ENCODE assay signal across 10 cellular contexts in the genomic region with DNA sequence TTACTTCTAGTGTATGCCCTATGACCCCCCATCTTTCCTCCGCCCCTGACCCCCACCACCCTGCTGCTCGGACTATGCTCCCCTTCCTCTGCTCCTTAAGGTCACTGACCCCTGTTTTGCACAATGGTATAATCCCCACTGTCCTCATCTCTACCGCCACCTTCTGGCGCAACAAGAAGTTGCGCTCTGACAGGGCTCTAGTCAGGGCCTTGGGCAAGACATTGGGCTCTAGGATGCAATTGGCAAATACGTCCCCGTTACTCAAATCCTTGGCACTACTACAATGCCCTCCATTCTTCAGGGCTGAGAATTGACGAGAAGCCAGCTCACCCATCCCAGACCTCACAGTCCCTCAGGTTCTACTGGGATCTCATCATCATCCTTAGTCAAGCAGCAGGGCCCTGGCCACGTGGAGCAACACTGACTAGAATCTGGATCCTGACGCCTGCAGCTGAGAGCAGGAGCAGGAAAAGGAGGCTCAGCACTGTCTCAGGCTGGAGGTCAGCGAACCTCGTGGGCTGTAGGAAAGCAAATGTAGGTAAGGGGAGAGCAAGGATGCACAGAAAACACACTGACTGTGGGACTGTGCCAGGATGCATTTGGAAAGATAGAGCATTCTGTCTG. TPM values are rescaled to one million over a fixed set of nuclear protein-coding genes. Genes with fewer than 3 reads are reported as not detected.
DNase-seq lines count a peak whose midpoint lies in the region; ATAC-seq and TF ChIP-seq lines count a peak whose summit lies in the region.
"Had no signal": no experiment of that assay in that cellular context is flagged by ENCODE, and none has a peak within 500 bp of the region (broad histone marks: within the 10 kb centered on the region; RNA-seq: fewer than 3 reads in every experiment).

No MANE protein-coding gene starts in this region.

- no peaks in the 10 kb centered on the region for H4K20me1 ChIP-seq in IMR-90 (ENCODE audit: insufficient read depth, low read length)
- H4K20me1 ChIP-seq: BLaER1 treated with 17β-estradiol and CSF1 and Interleukin-3, amounts not matched to agents 10 nM and 100 nM had no signal

- WGBS in IMR-90 (ENCODE audit: extremely low coverage in 2 of 2, insufficient read length in 1 of 2), 2 experiments = 42% methylated on average over 7 of the region's 12 CpGs; no CpG with 5 or more reads in 1 of the 2 experiments

- H3K4me1 Mint-ChIP-seq in activated T-cell treated with anti-CD3 and anti-CD28 coated beads, Interleukin-2, amount 50 U/mL, for 24 hours (ENCODE audit: low read depth) = peaks cover 2% of the 10 kb centered on the region

- H3K4me3 ChIP-seq in IMR-90 (ENCODE audit: insufficient read depth, low read depth, low read length) = no peak overlapping the region
- H3K4me3 ChIP-seq: BLaER1 treated with 17β-estradiol and CSF1 and Interleukin-3, amounts not matched to agents 10 nM and 100 nM had no signal

- no peak overlapping the region for H2BK5ac ChIP-seq in IMR-90 (ENCODE audit: low read depth, low read length, poor library complexity, severe bottlenecking)

- no peaks in the 10 kb centered on the region for H3K36me3 Mint-ChIP-seq in activated T-cell treated with anti-CD3 and anti-CD28 coated beads, Interleukin-2, amount 50 U/mL, for 24 hours (ENCODE audit: low read depth)

- H3K36me3 ChIP-seq in IMR-90 (ENCODE audit: control insufficient read depth, insufficient read depth, low read length) = no peaks in the 10 kb centered on the region
- H3K36me3 ChIP-seq: BLaER1 treated with 17β-estradiol and CSF1 and Interleukin-3, amounts not matched to agents 10 nM and 100 nM had no signal

- no peaks in the 10 kb centered on the region for H3K9me1 ChIP-seq in IMR-90 (ENCODE audit: insufficient read depth, low read length)

- BruUV-seq in IMR-90 (replicated peaks; lab: Mats Ljungman, UMichigan) = no TSS peak

- no peak overlapping the region for H2AK5ac ChIP-seq in IMR-90 (ENCODE audit: low read depth, low read length)

- no peaks in the 10 kb centered on the region for H3K27me3 Mint-ChIP-seq in activated T-cell treated with anti-CD3 and anti-CD28 coated beads, Interleukin-2, amount 50 U/mL, for 24 hours

- H3K4ac ChIP-seq in IMR-90 (ENCODE audit: low read depth, low read length) = no peak overlapping the region

- H3K79me1 ChIP-seq in IMR-90 (ENCODE audit: low read depth in 1 of 2, low read length in 2 of 2) = no peaks in the 10 kb centered on the region

- no peaks in the 10 kb centered on the region; the same call in 1 of the 2 replicates for H3K27me3 ChIP-seq in IMR-90 (ENCODE audit: control insufficient read depth, insufficient read depth, low read length)
- H3K27me3 ChIP-seq: BLaER1 treated with 17β-estradiol and CSF1 and Interleukin-3, amounts not matched to agents 10 nM and 100 nM had no signal

- ATAC-seq in GM21619 (IDR thresholded peaks at IDR 0.05; ENCODE audit: unreplicated experiment) (peak; percentile 92), IMR-90 (ENCODE audit: low read depth) (no peak)

- no peak overlapping the region for H2BK120ac ChIP-seq in IMR-90 (ENCODE audit: low read depth, low read length)

- no peak overlapping the region for H4K5ac ChIP-seq in IMR-90 (ENCODE audit: low read depth, low read length)

- H4K8ac ChIP-seq in IMR-90 (ENCODE audit: low read depth in 2 of 2, low read length in 2 of 2) = no peak overlapping the region

- peaks cover 5% of the 10 kb centered on the region for H3K9me3 Mint-ChIP-seq in activated T-cell treated with anti-CD3 and anti-CD28 coated beads, Interleukin-2, amount 50 U/mL, for 24 hours

- TF ChIP-seq CTCF in IMR-90 (conservative IDR thresholded peaks at IDR 0.05; ENCODE audit: low read depth, low read length) = peak; percentile 19; the same call in 1 of the 2 replicates

- dilution Hi-C loops in IMR-90 (cut with HindIII; ENCODE audit: low sequenced_read_pairs, unreplicated experiment) = no loop called here

- H3K23ac ChIP-seq in IMR-90 (ENCODE audit: low read depth, low read length) = no peak overlapping the region

- no peak overlapping the region for H3K27ac ChIP-seq in IMR-90 (ENCODE audit: insufficient read depth, low read length)
- H3K27ac ChIP-seq: BLaER1 treated with 17β-estradiol and CSF1 and Interleukin-3, amounts not matched to agents 10 nM and 100 nM had no signal

- no peak overlapping the region for H3K9ac ChIP-seq in IMR-90 (ENCODE audit: low read depth, low read length)
- H3K9ac ChIP-seq: BLaER1 treated with 17β-estradiol and CSF1 and Interleukin-3, amounts not matched to agents 10 nM and 100 nM had no signal

- intact Hi-C loops in IMR-90 (cut with micrococcal nuclease) = no loop called here

- no peak overlapping the region for H3K18ac ChIP-seq in IMR-90 (ENCODE audit: low read depth, low read length)

- H2AFZ ChIP-seq in IMR-90 (replicated peaks; ENCODE audit: low read length, poor library complexity) = no peak overlapping the region

- no peaks in the 10 kb centered on the region for H3K9me3 ChIP-seq in IMR-90 (ENCODE audit: control insufficient read depth, insufficient read depth, low read length)

- TF ChIP-seq RAD21 in IMR-90 (IDR thresholded peaks at IDR 0.05; ENCODE audit: low read length) = no peak

- no peak for TF ChIP-seq POLR2A in IMR-90 (IDR thresholded peaks at IDR 0.05; ENCODE audit: low read depth, low read length)

- H3K56ac ChIP-seq in IMR-90 (ENCODE audit: extremely low read depth, insufficient read depth, low read length) = no peak overlapping the region

- in situ Hi-C loops in IMR-90 (cut with MboI; ENCODE audit: low sequenced_read_pairs) = no loop called here

- H3K14ac ChIP-seq in IMR-90 (replicated peaks; ENCODE audit: low read depth, low read length) = no peak overlapping the region

- POLR2A ChIA-PET in IMR-90 (lab: Charles Lee; ENCODE audit: unreplicated experiment) = no interaction called here

- H3K4me2 ChIP-seq in IMR-90 (ENCODE audit: low read depth, low read length) = no peak overlapping the region
- H3K4me2 ChIP-seq: BLaER1 treated with 17β-estradiol and CSF1 and Interleukin-3, amounts not matched to agents 10 nM and 100 nM had no signal

- H3K27ac Mint-ChIP-seq in activated T-cell treated with anti-CD3 and anti-CD28 coated beads, Interleukin-2, amount 50 U/mL, for 24 hours = no peak overlapping the region

- H3K4me3 Mint-ChIP-seq in activated T-cell treated with anti-CD3 and anti-CD28 coated beads, Interleukin-2, amount 50 U/mL, for 24 hours = no peak overlapping the region

- H3K4me1 ChIP-seq in IMR-90 (ENCODE audit: control insufficient read depth, insufficient read depth, low read length) = no peaks in the 10 kb centered on the region
- H3K4me1 ChIP-seq: BLaER1 treated with 17β-estradiol and CSF1 and Interleukin-3, amounts not matched to agents 10 nM and 100 nM had no signal

- no peak overlapping the region for H2AK9ac ChIP-seq in IMR-90 (replicated peaks; ENCODE audit: low read depth, low read length, poor library complexity)

- CTCF ChIA-PET in IMR-90 (lab: Yijun Ruan, JAX) = no interaction called here

- DNase-seq in NCI-H82 (lab: John Stamatoyannopoulos, UW) (peak; percentile 35), NCI-H82 treated with DMSO at 0.1 percent for 48 hours (lab: John Stamatoyannopoulos, UW; ENCODE audit: unreplicated experiment) (no peak), IMR-90 (no peak), iPS-NIHi7 (ENCODE audit: extremely low spot score) (peak; percentile 77), NCI-H1048 (lab: John Stamatoyannopoulos, UW) (no peak), NCI-H2171 treated with DMSO at 0.1 percent for 48 hours (lab: John Stamatoyannopoulos, UW) (no peak)
- DNase-seq in activated T-cell treated with anti-CD3 and anti-CD28 coated beads, Interleukin-2, amount 50 U/mL, for 24 hours = peak; percentile 57

- H2BK20ac ChIP-seq in IMR-90 (ENCODE audit: low read depth, low read length) = no peak overlapping the region

- no peak overlapping the region for H4K91ac ChIP-seq in IMR-90 (ENCODE audit: insufficient read depth, low read depth, low read length)

- no peak overlapping the region for H2BK15ac ChIP-seq in IMR-90 (ENCODE audit: low read depth, low read length)

TF ChIP-seq in IMR-90, 13 proteins besides CTCF, POLR2A, EP300 and RAD21:
- TF ChIP-seq MAZ (IDR thresholded peaks at IDR 0.05; ENCODE audit: borderline replicate concordance, low read depth, low read length) = no peak
- TF ChIP-seq CEBPB (IDR thresholded peaks at IDR 0.05; ENCODE audit: low read depth, low read length) = no peak

RNA-seq across cellular contexts. Expression of a gene that starts 10.6 kb away (rescaled TPM):
- total RNA-seq in IMR-90 (2012; rRNA removed) = not detected in 2 replicates
- not detected in 2 replicates for polyA plus RNA-seq in IMR-90 (2012; rRNA removed)
- polyA plus RNA-seq in IMR-90 (2012; cell fraction: cytosol; rRNA removed) = not detected in 2 replicates
- polyA plus RNA-seq in IMR-90 (2012; cell fraction: nucleus; rRNA removed; ENCODE audit: low replicate concordance) = not detected in 2 replicates
- total RNA-seq: pulmonary artery endothelial cell had no signal

RNA-seq across cellular contexts. Expression of a gene that starts 20.4 kb away (rescaled TPM):
- not detected in 2 replicates for total RNA-seq in IMR-90 (2012; rRNA removed)
- not detected in 2 replicates for polyA plus RNA-seq in IMR-90 (2012; rRNA removed)
- not detected in 2 replicates for polyA plus RNA-seq in IMR-90 (2012; cell fraction: cytosol; rRNA removed)
- 0.02 TPM in 1 of 2 replicates, not detected in the other for polyA plus RNA-seq in IMR-90 (2012; cell fraction: nucleus; rRNA removed; ENCODE audit: low replicate concordance)
- total RNA-seq: pulmonary artery endothelial cell had no signal

RNA-seq across cellular contexts. Expression of a gene that starts 26.6 kb away (rescaled TPM):
- not detected in 2 replicates for total RNA-seq in IMR-90 (2012; rRNA removed)
- polyA plus RNA-seq in IMR-90 (2012; rRNA removed) = not detected in 2 replicates
- not detected in 2 replicates for polyA plus RNA-seq in IMR-90 (2012; cell fraction: cytosol; rRNA removed)
- not detected in 2 replicates for polyA plus RNA-seq in IMR-90 (2012; cell fraction: nucleus; rRNA removed; ENCODE audit: low replicate concordance)
- total RNA-seq: pulmonary artery endothelial cell had no signal

RNA-seq across cellular contexts. Expression of a gene that starts 30.1 kb away (rescaled TPM):
- total RNA-seq in IMR-90 (2012; rRNA removed) = not detected in 2 replicates
- polyA plus RNA-seq in IMR-90 (2012; rRNA removed) = not detected in 2 replicates
- not detected in 2 replicates for polyA plus RNA-seq in IMR-90 (2012; cell fraction: cytosol; rRNA removed)
- polyA plus RNA-seq in IMR-90 (2012; cell fraction: nucleus; rRNA removed; ENCODE audit: low replicate concordance) = not detected in 2 replicates
- total RNA-seq: pulmonary artery endothelial cell had no signal

RNA-seq across cellular contexts. Expression of a gene that starts 41.1 kb away (rescaled TPM):
- not detected in 2 replicates for total RNA-seq in IMR-90 (2012; rRNA removed)
- not detected in 2 replicates for polyA plus RNA-seq in IMR-90 (2012; rRNA removed)
- not detected in 2 replicates for polyA plus RNA-seq in IMR-90 (2012; cell fraction: cytosol; rRNA removed)
- polyA plus RNA-seq in IMR-90 (2012; cell fraction: nucleus; rRNA removed; ENCODE audit: low replicate concordance) = not detected in 2 replicates
- total RNA-seq: pulmonary artery endothelial cell had no signal

Comparison
In these comparisons a context has a peak if more than half of its experiments do, and no peak if none do; other contexts are left out.
1. DNase-seq: peak in NCI-H82 (single experiment), activated T-cell treated with anti-CD3 and anti-CD28 coated beads, Interleukin-2, amount 50 U/mL, for 24 hours (single experiment) and iPS-NIHi7 (single experiment); none in NCI-H82 treated with DMSO at 0.1 percent for 48 hours (single experiment), IMR-90 (single experiment), NCI-H1048 (single experiment) and NCI-H2171 treated with DMSO at 0.1 percent for 48 hours (single experiment).